16 cellular contexts compared by ENCODE assay signal in the genomic region with DNA sequence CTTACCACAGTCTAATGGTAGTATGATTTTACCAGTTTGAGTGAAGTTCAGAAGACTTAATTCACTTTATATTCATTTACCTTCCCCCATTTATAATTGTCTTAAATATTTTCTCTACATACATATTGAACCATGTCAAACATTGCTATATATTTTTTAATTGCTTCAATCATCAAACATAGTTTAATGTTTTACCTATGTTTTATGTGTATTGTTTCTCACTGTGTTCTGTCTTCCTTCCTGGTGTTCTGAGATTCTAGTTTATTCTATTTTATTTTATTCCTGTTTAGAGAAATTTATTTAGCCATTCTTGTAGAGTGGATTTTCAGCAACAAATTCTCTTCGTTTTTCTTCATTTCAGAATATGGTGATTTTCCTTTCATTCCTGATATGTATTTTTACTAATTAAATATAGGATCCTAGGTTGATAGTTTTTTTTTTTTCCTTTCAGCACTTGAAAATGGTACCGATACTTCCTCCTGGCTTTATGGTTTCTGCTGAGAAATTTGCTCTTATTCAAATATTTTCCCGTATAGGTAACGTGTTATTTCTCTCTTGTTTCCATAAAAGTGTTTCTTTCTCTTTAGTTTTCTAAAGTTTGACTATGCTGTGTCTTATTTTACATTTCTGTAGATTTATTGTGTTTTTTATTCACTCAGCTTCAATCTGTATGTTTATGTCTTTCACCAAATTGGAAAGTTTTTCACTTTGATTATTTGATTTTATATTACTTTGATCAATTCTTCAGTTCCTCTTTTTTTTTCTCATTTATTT.
DNase-seq lines count a peak whose midpoint lies in the region; ATAC-seq and FAIRE-seq lines count a peak whose summit lies in the region.
"Had no signal": no experiment of that assay in that cellular context is flagged by ENCODE, and none has a peak within 500 bp of the region (broad histone marks: within the 10 kb centered on the region; RNA-seq: fewer than 3 reads in every experiment).

No MANE protein-coding gene starts in this region.

- ATAC-seq in left colon, result peak; percentile 80
- no peak for ATAC-seq in GM19328 (IDR thresholded peaks at IDR 0.05; ENCODE audit: unreplicated experiment)
- ATAC-seq: CD8-positive, alpha-beta T cell; HCT116 had no signal

- peak; percentile 55 for FAIRE-seq in RCC 7860 (lab: Jason Lieb, UNC)
- FAIRE-seq: D721Med, GM12891, H1 had no signal

- DNase-seq in DMS53 treated with DMSO at 0.1 percent for 48 hours (lab: John Stamatoyannopoulos, UW; ENCODE audit: unreplicated experiment), result peak; percentile 36
- no peak for DNase-seq in RCC 7860 (ENCODE audit: low spot score)
- DNase-seq in left colon, result no peak
- DNase-seq in epidermal melanocyte (ENCODE audit: insufficient read length, low spot score), result no peak
- no peak for DNase-seq in activated naive CD4-positive, alpha-beta T cell treated with anti-CD3 and anti-CD28 coated beads, Interleukin-2, amount 50 U/mL, for 16 hours
- DNase-seq in NCI-H82 treated with DMSO at 0.1 percent for 48 hours (lab: John Stamatoyannopoulos, UW; ENCODE audit: unreplicated experiment), result no peak
- DNase-seq: CD8-positive, alpha-beta T cell; COR-L47; DMS153; IMR-90; KBM-7 had no signal

- intact Hi-C loops in left colon (cut with DNase I, micrococcal nuclease), result no loop called here
